10 cellular contexts compared by ENCODE assay signal in the genomic region with DNA sequence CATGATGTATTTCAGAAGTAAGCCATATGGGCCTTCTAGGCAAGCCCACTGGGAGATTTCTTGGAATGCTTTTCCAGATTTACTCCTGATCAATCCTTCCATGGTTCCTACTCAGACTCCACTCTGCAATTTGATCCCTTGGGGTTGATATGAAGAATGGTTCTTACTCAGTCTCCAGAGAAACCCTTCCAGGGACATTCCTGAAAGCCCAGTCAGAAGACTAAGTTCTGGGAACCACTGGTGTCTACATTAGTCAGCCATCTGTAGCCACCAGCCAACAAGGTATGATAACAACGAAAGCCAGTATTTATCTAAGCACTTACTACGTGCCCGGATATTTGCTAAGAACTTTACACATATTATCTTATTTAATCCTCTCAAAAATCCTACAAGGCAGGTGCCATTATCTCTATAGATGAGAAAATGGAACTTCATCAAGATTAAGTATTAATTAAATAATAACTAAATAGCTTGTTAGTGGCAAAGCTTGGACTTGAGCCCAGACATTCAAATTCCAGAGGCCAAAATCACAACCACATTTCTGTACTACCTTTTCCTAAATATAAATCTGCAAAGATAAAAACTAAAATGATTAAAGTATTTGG. TPM values are rescaled to one million over a fixed set of nuclear protein-coding genes. Genes with fewer than 3 reads are reported as not detected.
A peak's percentile ranks its signal among the peaks of the same experiment; 100 is the strongest.
DNase-seq lines count a peak whose midpoint lies in the region; ATAC-seq and TF ChIP-seq lines count a peak whose summit lies in the region.
"Had no signal": no experiment of that assay in that cellular context is flagged by ENCODE, and none has a peak within 500 bp of the region (broad histone marks: within the 10 kb centered on the region; RNA-seq: fewer than 3 reads in every experiment).

No MANE protein-coding gene starts in this region.

- H3K27me3 Mint-ChIP-seq in MCF 10A (ENCODE audit: insufficient read depth, unreplicated experiment): no peaks in the 10 kb centered on the region

- TF ChIP-seq POLR2A in breast epithelium (IDR thresholded peaks at IDR 0.05) (no peak), gastroesophageal sphincter (IDR thresholded peaks at IDR 0.05) (no peak)

- no TSS peak for BruUV-seq in MCF 10A (replicated peaks; lab: Mats Ljungman, UMichigan)

- H3K4me1 Mint-ChIP-seq in MCF 10A (ENCODE audit: insufficient read depth, unreplicated experiment): peaks cover 26% of the 10 kb centered on the region

- TF ChIP-seq CTCF in MCF 10A (IDR thresholded peaks at IDR 0.05; ENCODE audit: unreplicated experiment) (no peak), breast epithelium (IDR thresholded peaks at IDR 0.05) (no peak), ascending aorta (IDR thresholded peaks at IDR 0.05) (no peak), gastroesophageal sphincter (IDR thresholded peaks at IDR 0.05) (no peak), mucosa of descending colon (IDR thresholded peaks at IDR 0.05) (no peak)

- H3K27ac Mint-ChIP-seq in MCF 10A (ENCODE audit: low read depth, unreplicated experiment): peak overlapping the region; percentile 85

- no peak for TF ChIP-seq EP300 in gastroesophageal sphincter (IDR thresholded peaks at IDR 0.05)

- H3K27ac ChIP-seq in breast epithelium: no peak overlapping the region
- peak overlapping the region; percentile 80 to 85 for H3K27ac ChIP-seq in ascending aorta
- no peak overlapping the region for H3K27ac ChIP-seq in gastroesophageal sphincter
- peak overlapping the region; percentile 81 to 82 for H3K27ac ChIP-seq in aorta (ENCODE audit: low read depth in 1 of 2, low read length in 2 of 2)
- H3K27ac ChIP-seq: spleen had no signal

- H3K36me3 Mint-ChIP-seq in MCF 10A (ENCODE audit: insufficient read depth, unreplicated experiment): no peaks in the 10 kb centered on the region

- H3K4me1 ChIP-seq in breast epithelium: no peaks in the 10 kb centered on the region
- peaks cover 8 to 35% of the 10 kb centered on the region in 2 donors for H3K4me1 ChIP-seq in ascending aorta
- peaks cover 0 to 28% (median 2%) of the 10 kb centered on the region in 3 donors for H3K4me1 ChIP-seq in gastroesophageal sphincter
- H3K4me1 ChIP-seq in aorta (ENCODE audit: control insufficient read depth in 1 of 2, insufficient read depth in 2 of 2, low read length in 2 of 2): peaks cover 11 to 30% of the 10 kb centered on the region in 2 donors
- no peaks in the 10 kb centered on the region for H3K4me1 ChIP-seq in mucosa of descending colon (ENCODE audit: low read depth)
- H3K4me1 ChIP-seq: spleen had no signal

- H3K4me3 Mint-ChIP-seq in MCF 10A (ENCODE audit: unreplicated experiment): no peak overlapping the region

- no peaks in the 10 kb centered on the region for H3K36me3 ChIP-seq in breast epithelium
- no peaks in the 10 kb centered on the region for H3K36me3 ChIP-seq in ascending aorta
- H3K36me3 ChIP-seq in gastroesophageal sphincter: no peaks in the 10 kb centered on the region
- no peaks in the 10 kb centered on the region for H3K36me3 ChIP-seq in aorta (ENCODE audit: control insufficient read depth in 1 of 2, insufficient read depth in 2 of 2, low read length in 1 of 2)
- H3K36me3 ChIP-seq in mucosa of descending colon (ENCODE audit: low read depth): no peaks in the 10 kb centered on the region
- H3K36me3 ChIP-seq: spleen had no signal

- H3K4me3 ChIP-seq in breast epithelium: no peak overlapping the region
- no peak overlapping the region for H3K4me3 ChIP-seq in ascending aorta
- no peak overlapping the region for H3K4me3 ChIP-seq in gastroesophageal sphincter
- no peak overlapping the region for H3K4me3 ChIP-seq in aorta (ENCODE audit: low read length in 2 of 2)
- H3K4me3 ChIP-seq in mucosa of descending colon: no peak overlapping the region
- H3K4me3 ChIP-seq: spleen had no signal

- CTCF ChIA-PET in MCF 10A (lab: Yijun Ruan, JAX): interaction anchor here (2.0 kb wide), 1 partner anchor 34 kb away, joined by 4 read pairs; no protein-coding TSS in a partner anchor

- H3K9me3 ChIP-seq in breast epithelium (peaks cover 0 to 3% of the 10 kb centered on the region in 2 donors), ascending aorta (no peaks in the 10 kb centered on the region), gastroesophageal sphincter (no peaks in the 10 kb centered on the region), aorta (ENCODE audit: control insufficient read depth, low read length) (no peaks in the 10 kb centered on the region), mucosa of descending colon (peaks cover 39% of the 10 kb centered on the region)

- WGBS in gastroesophageal sphincter (ENCODE audit: low coverage in 1 of 2), 2 donors: 26 to 27% methylated on average over 3 of the region's 3 CpGs
- 3% methylated on average over 3 of the region's 3 CpGs for WGBS in aorta, 2 donors

- POLR2A ChIA-PET in MCF 10A (lab: Yijun Ruan, JAX): no interaction called here

- H3K27me3 ChIP-seq in breast epithelium (no peaks in the 10 kb centered on the region), ascending aorta (no peaks in the 10 kb centered on the region), gastroesophageal sphincter (no peaks in the 10 kb centered on the region), aorta (ENCODE audit: control insufficient read depth in 1 of 2, insufficient read depth in 2 of 2, low read length in 1 of 2) (no peaks in the 10 kb centered on the region)
- H3K27me3 ChIP-seq: spleen had no signal

- no peaks in the 10 kb centered on the region for H3K9me3 Mint-ChIP-seq in MCF 10A (ENCODE audit: unreplicated experiment)

- DNase-seq in MCF 10A (ENCODE audit: unreplicated experiment): peak; percentile 93
- DNase-seq in breast epithelium (ENCODE audit: low spot score in 2 of 2): no peak
- peak in 1 of 2 donors; percentile 83 for DNase-seq in ascending aorta (ENCODE audit: low spot score in 2 of 2)
- no peak for DNase-seq in aorta
- no peak for DNase-seq in mucosa of descending colon
- DNase-seq in putamen (ENCODE audit: low spot score): no peak
- DNase-seq: hippocampal formation, spleen had no signal

- intact Hi-C loops in MCF 10A (cut with micrococcal nuclease): no loop called here
- intact Hi-C loops in breast epithelium (cut with DNase I; ENCODE audit: low total_unique reads): no loop called here
- intact Hi-C loops in ascending aorta (cut with DNase I): loop anchor here (2.0 to 10.0 kb wide), 4 partner anchors 27 to 71 kb away; no protein-coding TSS in a partner anchor
- intact Hi-C loops in aorta (cut with DNase I): loop anchor here (2.0 to 5.0 kb wide), 3 partner anchors 29 to 136 kb away; no protein-coding TSS in a partner anchor
- intact Hi-C loops in mucosa of descending colon (cut with DNase I, micrococcal nuclease): no loop called here

- ATAC-seq in gastroesophageal sphincter (peak; percentile 48), aorta (ENCODE audit: low FRiP score) (peak; percentile 83), mucosa of descending colon (no peak), GM18909 (IDR thresholded peaks at IDR 0.05; ENCODE audit: poor library complexity, unreplicated experiment) (no peak)

RNA-seq across cellular contexts. Expression of a gene that starts 32.7 kb away (rescaled TPM):
- total RNA-seq in MCF 10A (2022) (1.5 and 1.8 TPM in 2 replicates), breast epithelium (1 to 10 TPM; 3.2 to 4.3 (median 3.8) TPM), ascending aorta (32.0 TPM), gastroesophageal sphincter (10 to 100 TPM in 2 of 4 donors, 1 to 10 TPM in 2; 8.1 to 17.9 (median 11.3) TPM), aorta (100 to 1,000 TPM; 108 to 118 TPM), mucosa of descending colon (1 to 10 TPM; 1.9 to 3.1 (median 2.8) TPM)
- polyA plus RNA-seq in aorta: 10 to 100 TPM; 12.1 to 13.9 TPM

Comparison
In these comparisons a context has a peak if more than half of its experiments do, and no peak if none do; other contexts are left out.
1. H3K27ac ChIP-seq: peak in ascending aorta (2 of 2) and aorta (2 of 2); none in breast epithelium (0 of 2) and gastroesophageal sphincter (0 of 4).
2. ATAC-seq: peak in gastroesophageal sphincter (single experiment) and aorta (single experiment); none in mucosa of descending colon (single experiment) and GM18909 (single experiment).
3. intact Hi-C loops: an anchor here in ascending aorta (2.0 to 10.0 kb wide) and aorta (2.0 to 5.0 kb wide); none called in MCF 10A, breast epithelium and mucosa of descending colon.